Comparison of ENCODE assay signal across 18 cellular contexts in genomic region chr7:35468606-35469005, GRCh38.
"Had no signal": no experiment of that assay in that cellular context is flagged by ENCODE, and none has a peak within 500 bp of the region (broad histone marks: within the 10 kb centered on the region; RNA-seq: fewer than 3 reads in every experiment).

No MANE protein-coding gene starts in this region.

- H3K4me3 ChIP-seq: coronary artery, dorsolateral prefrontal cortex, esophagus muscularis mucosa, gastroesophageal sphincter, heart left ventricle, hepatocyte, left lung, lower lobe of right lung had no signal

- H3K27ac Mint-ChIP-seq: immature natural killer cell had no signal

- H3K36me3 ChIP-seq: esophagus muscularis mucosa, gastroesophageal sphincter, heart left ventricle, left lung, lower lobe of right lung had no signal

- H3K4me3 Mint-ChIP-seq: immature natural killer cell had no signal

- H3K4me1 ChIP-seq: foreskin keratinocyte, gastroesophageal sphincter, left lung, lower lobe of right lung had no signal

- H3K79me2 ChIP-seq: hepatocyte had no signal

- H3K36me3 Mint-ChIP-seq: immature natural killer cell had no signal

- H3K9me3 Mint-ChIP-seq: immature natural killer cell had no signal

- H3K4me1 Mint-ChIP-seq: immature natural killer cell had no signal

- H3K27ac ChIP-seq: coronary artery, dorsolateral prefrontal cortex, esophagus muscularis mucosa, foreskin keratinocyte, gastroesophageal sphincter, heart left ventricle, hepatocyte, left lung, lower lobe of right lung had no signal

- ATAC-seq: foreskin keratinocyte, gastroesophageal sphincter, heart left ventricle, left cardiac atrium, left lung, left ventricle myocardium superior, lower lobe of right lung had no signal

- DNase-seq: dermis blood vessel endothelial cell; dorsolateral prefrontal cortex; effector CD4-positive, alpha-beta T cell; effector memory CD4-positive, alpha-beta T cell; foreskin keratinocyte; heart left ventricle; hypothalamus; immature natural killer cell; left cardiac atrium; left lung; left ventricle myocardium superior; lower lobe of right lung; mesenchymal stem cell; midbrain had no signal

- H3K4me2 ChIP-seq: hepatocyte had no signal

- H3K9me3 ChIP-seq: gastroesophageal sphincter, heart left ventricle, left lung, lower lobe of right lung had no signal

- H3K27me3 ChIP-seq: heart left ventricle, hepatocyte had no signal
